8 cellular contexts compared by ENCODE assay signal in the genomic region with DNA sequence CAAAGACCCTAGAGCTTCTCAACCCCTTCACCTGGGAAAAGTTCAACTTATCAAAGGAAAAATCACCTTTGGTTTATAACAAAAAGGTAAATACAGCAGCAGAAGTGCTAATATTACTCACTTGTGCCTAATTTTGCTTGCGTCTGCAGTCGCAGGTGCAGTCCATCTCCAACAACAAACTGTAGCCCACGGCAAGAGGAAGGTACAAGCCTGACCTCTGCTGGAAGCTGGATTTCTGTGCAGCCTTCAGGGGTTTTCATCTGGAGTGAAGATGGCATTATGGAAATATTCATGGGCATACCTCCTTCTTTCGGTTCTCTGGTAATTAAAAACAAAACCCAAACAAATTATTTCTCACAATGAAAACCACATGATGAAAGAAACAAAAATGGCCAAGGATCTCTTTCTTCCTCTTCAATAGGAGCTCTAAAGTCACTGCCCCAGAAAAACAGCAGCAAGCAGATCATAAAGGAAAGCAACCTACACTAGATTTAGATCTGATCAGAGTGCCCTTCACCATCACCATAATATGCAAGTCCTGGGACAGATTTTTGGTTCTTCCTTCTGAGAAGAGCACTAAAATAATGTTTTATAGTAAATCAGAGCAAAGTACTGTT. TPM values are rescaled to one million over a fixed set of nuclear protein-coding genes. Genes with fewer than 3 reads are reported as not detected.
DNase-seq lines count a peak whose midpoint lies in the region; ATAC-seq and TF ChIP-seq lines count a peak whose summit lies in the region.

No MANE protein-coding gene starts in this region.

- H3K4me1 Mint-ChIP-seq in natural killer cell: no peaks in the 10 kb centered on the region
- H3K4me1 Mint-ChIP-seq in natural killer cell treated with Interleukin-12 subunit alpha and Interleukin-12 subunit beta and Interleukin-15 and Interleukin-18, amount 100 ng/mL, for 72 hours (ENCODE audit: low read depth in 2 of 2): no peaks in the 10 kb centered on the region
- no peaks in the 10 kb centered on the region for H3K4me1 Mint-ChIP-seq in endothelial cell (ENCODE audit: unreplicated experiment)

- H3K27me3 Mint-ChIP-seq in natural killer cell (ENCODE audit: low read depth in 2 of 2) (no peaks in the 10 kb centered on the region), endothelial cell (ENCODE audit: unreplicated experiment) (no peaks in the 10 kb centered on the region)
- no peaks in the 10 kb centered on the region for H3K27me3 Mint-ChIP-seq in natural killer cell treated with Interleukin-12 subunit alpha and Interleukin-12 subunit beta and Interleukin-15 and Interleukin-18, amount 100 ng/mL, for 72 hours

- intact Hi-C loops in natural killer cell (cut with micrococcal nuclease): no loop called here

- no peak overlapping the region for H3K4me3 Mint-ChIP-seq in natural killer cell
- H3K4me3 Mint-ChIP-seq in natural killer cell treated with Interleukin-12 subunit alpha and Interleukin-12 subunit beta and Interleukin-15 and Interleukin-18, amount 100 ng/mL, for 72 hours: no peak overlapping the region
- no peak overlapping the region for H3K4me3 Mint-ChIP-seq in endothelial cell (ENCODE audit: unreplicated experiment)

- H3K36me3 Mint-ChIP-seq in natural killer cell (no peaks in the 10 kb centered on the region), endothelial cell (ENCODE audit: low read depth, unreplicated experiment) (no peaks in the 10 kb centered on the region)
- H3K36me3 Mint-ChIP-seq in natural killer cell treated with Interleukin-12 subunit alpha and Interleukin-12 subunit beta and Interleukin-15 and Interleukin-18, amount 100 ng/mL, for 72 hours: peaks cover 12% of the 10 kb centered on the region

- H3K9me3 Mint-ChIP-seq in natural killer cell (no peaks in the 10 kb centered on the region), endothelial cell (ENCODE audit: unreplicated experiment) (no peaks in the 10 kb centered on the region)
- H3K9me3 Mint-ChIP-seq in natural killer cell treated with Interleukin-12 subunit alpha and Interleukin-12 subunit beta and Interleukin-15 and Interleukin-18, amount 100 ng/mL, for 72 hours: no peaks in the 10 kb centered on the region

- peak; percentile 13 for TF ChIP-seq CTCF in natural killer cell (IDR thresholded peaks at IDR 0.05)
- peak; percentile 62 for TF ChIP-seq CTCF in endothelial cell (IDR thresholded peaks at IDR 0.05; ENCODE audit: unreplicated experiment)

- ATAC-seq in natural killer cell (peak in 2 of 3 donors; percentile 49 to 50), GM21619 (IDR thresholded peaks at IDR 0.05; ENCODE audit: unreplicated experiment) (peak; percentile 91)
- no peak for ATAC-seq in natural killer cell treated with Interleukin-12 subunit alpha and Interleukin-12 subunit beta and Interleukin-15 and Interleukin-18, amount 100 ng/mL, for 72 hours

- DNase-seq in natural killer cell (no peak), HT1080 (ENCODE audit: low read depth) (peak; percentile 30), RPMI8226 (peak; percentile 66), endothelial cell (ENCODE audit: low spot score) (peak; percentile 56), myocyte (ENCODE audit: low read depth) (peak; percentile 67), GOT3 (lab: John Stamatoyannopoulos, UW) (no peak)
- DNase-seq in natural killer cell treated with Interleukin-12 subunit alpha and Interleukin-12 subunit beta and Interleukin-15 and Interleukin-18, amount 100 ng/mL, for 72 hours (ENCODE audit: low spot score): no peak

- no peak overlapping the region for H3K27ac Mint-ChIP-seq in natural killer cell
- H3K27ac Mint-ChIP-seq in natural killer cell treated with Interleukin-12 subunit alpha and Interleukin-12 subunit beta and Interleukin-15 and Interleukin-18, amount 100 ng/mL, for 72 hours: no peak overlapping the region
- no peak overlapping the region for H3K27ac Mint-ChIP-seq in endothelial cell (ENCODE audit: unreplicated experiment)

RNA-seq across cellular contexts. Expression of a gene that starts 7.8 kb away (rescaled TPM):
- total RNA-seq in natural killer cell (1 to 10 TPM; 6.6 to 7.9 (median 7.2) TPM), endothelial cell (ENCODE audit: unreplicated experiment) (12.1 TPM), myocyte (5.0 and 6.2 TPM in 2 replicates)
- total RNA-seq in natural killer cell treated with Interleukin-12 subunit alpha and Interleukin-12 subunit beta and Interleukin-15 and Interleukin-18, amount 100 ng/mL, for 72 hours: 10 to 100 TPM in 1 of 2 donors, 1 to 10 TPM in 1; 6.0 to 11.9 TPM
- 7.4 and 8.0 TPM in 2 replicates for total RNA-seq in HT1080 (2014; rRNA removed; shearing (Covaris generic))
- polyA plus RNA-seq in HT1080 (2015; cell fraction: cytosol; rRNA removed): 5.7 and 6.7 TPM in 2 replicates
- 5.7 and 6.0 TPM in 2 replicates for polyA plus RNA-seq in HT1080 (2015; cell fraction: nucleus; rRNA removed)
- polyA plus RNA-seq in myocyte (2012): 3.2 TPM

RNA-seq across cellular contexts. Expression of a gene that starts 9.7 kb away (rescaled TPM):
- total RNA-seq in natural killer cell (10 to 100 TPM; 23.5 to 36.7 (median 30.1) TPM), endothelial cell (ENCODE audit: unreplicated experiment) (20.0 TPM), myocyte (31.6 and 38.3 TPM in 2 replicates)
- 10 to 100 TPM; 22.6 to 32.6 TPM for total RNA-seq in natural killer cell treated with Interleukin-12 subunit alpha and Interleukin-12 subunit beta and Interleukin-15 and Interleukin-18, amount 100 ng/mL, for 72 hours
- 6.8 and 9.4 TPM in 2 replicates for total RNA-seq in HT1080 (2014; rRNA removed; shearing (Covaris generic))
- polyA plus RNA-seq in HT1080 (2015; cell fraction: cytosol; rRNA removed): 2.3 and 4.2 TPM in 2 replicates
- 18.8 TPM in 2 replicates for polyA plus RNA-seq in HT1080 (2015; cell fraction: nucleus; rRNA removed)
- 5.6 TPM for polyA plus RNA-seq in myocyte (2012)

Comparison
In these comparisons a context has a peak if more than half of its experiments do, and no peak if none do; other contexts are left out.
1. ATAC-seq: peak in natural killer cell (2 of 3) and GM21619 (single experiment); none in natural killer cell treated with Interleukin-12 subunit alpha and Interleukin-12 subunit beta and Interleukin-15 and Interleukin-18, amount 100 ng/mL, for 72 hours (0 of 2).
2. DNase-seq: peak in HT1080 (single experiment), RPMI8226 (single experiment), endothelial cell (single experiment) and myocyte (single experiment); none in natural killer cell (single experiment), natural killer cell treated with Interleukin-12 subunit alpha and Interleukin-12 subunit beta and Interleukin-15 and Interleukin-18, amount 100 ng/mL, for 72 hours (single experiment) and GOT3 (single experiment).